8 cellular contexts compared by ENCODE assay signal in the genomic region with DNA sequence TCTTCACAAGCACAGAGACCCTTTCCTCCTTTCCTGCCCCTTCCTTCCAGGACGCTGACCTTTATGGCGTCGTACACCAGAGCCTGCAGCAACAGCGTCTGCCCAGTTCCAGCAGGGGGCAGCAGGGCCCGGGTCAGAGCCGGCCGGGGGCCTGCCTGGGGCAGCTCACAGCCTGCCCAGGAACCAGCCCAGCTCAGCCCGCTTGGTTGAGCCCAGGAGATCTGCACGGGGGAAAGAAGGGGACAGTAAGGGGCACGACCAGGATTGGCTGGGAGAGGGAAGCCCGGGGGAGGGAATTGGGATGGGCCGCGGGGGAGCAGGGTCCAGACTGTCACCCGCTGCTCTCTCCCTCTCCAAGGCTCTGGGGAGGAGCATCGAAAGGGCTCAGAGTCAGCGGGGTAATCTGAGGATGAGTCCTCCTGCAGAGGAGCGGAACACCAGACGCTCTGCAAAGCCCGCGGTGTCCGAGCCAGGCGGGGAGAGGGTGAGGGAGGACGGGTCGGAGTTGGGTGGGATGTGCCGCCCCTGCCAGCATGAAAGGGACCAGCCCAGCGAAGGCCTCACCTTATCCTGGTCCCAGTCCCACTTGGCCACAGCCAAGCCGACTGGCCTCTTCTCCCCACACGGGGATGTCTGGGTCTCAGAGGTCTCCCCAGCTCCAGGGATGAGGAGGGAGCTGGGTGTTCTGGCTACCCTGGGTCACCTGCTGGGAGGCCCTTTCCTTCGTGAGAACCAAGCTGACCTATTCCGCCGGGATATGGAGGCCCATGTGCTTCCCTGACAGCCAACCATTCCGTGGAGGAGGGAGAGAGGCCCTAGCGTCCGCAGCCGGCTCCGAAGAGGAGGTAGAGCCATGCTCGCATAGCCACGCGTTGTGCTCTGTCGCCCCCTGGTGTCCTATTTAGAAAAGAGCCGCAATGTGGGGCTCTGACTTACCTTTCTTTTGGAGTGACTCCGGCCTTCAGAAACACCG.
DNase-seq lines count a peak whose midpoint lies in the region; ATAC-seq and TF ChIP-seq lines count a peak whose summit lies in the region.

No MANE protein-coding gene starts in this region.

- H3K27ac ChIP-seq in WERI-Rb-1: peak overlapping the region; percentile 63
- H3K27ac ChIP-seq in iPS-20b (ENCODE audit: low read length): no peak overlapping the region
- peak overlapping the region in 4 of 21 experiments; percentile 14 to 46 (median 26) for H3K27ac ChIP-seq in skin epidermis

- H3K9ac ChIP-seq in iPS-20b (ENCODE audit: low read depth, low read length): peak overlapping the region; percentile 42; the same call in 1 of the 2 replicates

- H3K36me3 ChIP-seq in WERI-Rb-1 (peaks cover 36% of the 10 kb centered on the region), iPS-20b (ENCODE audit: insufficient read depth, low read depth, low read length) (peaks cover 31% of the 10 kb centered on the region)

- DNase-seq in DMS79 (lab: John Stamatoyannopoulos, UW) (peak; percentile 69), NCI-H2171 treated with DMSO at 0.1 percent for 48 hours (lab: John Stamatoyannopoulos, UW) (peak; percentile 89), WERI-Rb-1 (peak; percentile 93), T47D (ENCODE audit: low read depth in 1 of 2, low spot score in 1 of 2) (peak; percentile 90 to 93)

- no peaks in the 10 kb centered on the region for H3K9me3 ChIP-seq in WERI-Rb-1 (ENCODE audit: severe bottlenecking)
- H3K9me3 ChIP-seq in iPS-20b (ENCODE audit: insufficient read depth, low read depth, low read length): no peaks in the 10 kb centered on the region

- peaks cover 6% of the 10 kb centered on the region for H3K4me1 ChIP-seq in iPS-20b (ENCODE audit: insufficient read depth, low read length)

- H3K27me3 ChIP-seq in WERI-Rb-1 (ENCODE audit: insufficient read depth, low read depth, severe bottlenecking) (no peaks in the 10 kb centered on the region), iPS-20b (ENCODE audit: insufficient read depth, low read length) (peaks cover under 1% of the 10 kb centered on the region; the same call in 1 of the 2 replicates)

- TF ChIP-seq CTCF in WERI-Rb-1 (IDR thresholded peaks at IDR 0.05; ENCODE audit: low read depth, low read length): peak; percentile 94

- H3K4me3 ChIP-seq in WERI-Rb-1 (ENCODE audit: low read depth, low read length) (peak overlapping the region; percentile 26), iPS-20b (ENCODE audit: low read length) (peak overlapping the region; percentile 59), skin epidermis (peak overlapping the region; percentile 15 to 35 (median 24))

- peak; percentile 71 for ATAC-seq in HG02759 (IDR thresholded peaks at IDR 0.05; ENCODE audit: unreplicated experiment)
- ATAC-seq in GM19324 (IDR thresholded peaks at IDR 0.05; ENCODE audit: low FRiP score, unreplicated experiment): no peak

- in situ Hi-C loops in T47D (cut with HindIII; ENCODE audit: low pct_unique_long_range_greater_than_20kb, low sequenced_read_pairs): no loop called here
